In genomic region chr16:81429045-81429521, GRCh38 we compare ENCODE assay signal across 8 cellular contexts. TPM values are rescaled to one million over a fixed set of nuclear protein-coding genes. Genes with fewer than 3 reads are reported as not detected.
DNase-seq lines count a peak whose midpoint lies in the region; ATAC-seq lines count a peak whose summit lies in the region.

No MANE protein-coding gene starts in this region.

- peak overlapping the region in 5 of 6 donors; percentile 32 to 92 (median 70) for H3K27ac Mint-ChIP-seq in naive B cell

- H3K36me3 Mint-ChIP-seq in naive B cell = no peaks in the 10 kb centered on the region

- peaks cover 21 to 35% (median 27%) of the 10 kb centered on the region in 3 donors for H3K4me1 Mint-ChIP-seq in naive B cell

- DNase-seq in DMS53 (lab: John Stamatoyannopoulos, UW) (peak; percentile 19), DMS53 treated with DMSO at 0.1 percent for 48 hours (lab: John Stamatoyannopoulos, UW; ENCODE audit: unreplicated experiment) (no peak), NCI-H524 (lab: John Stamatoyannopoulos, UW) (peak; percentile 99), dermis blood vessel endothelial cell (peak; percentile 78), naive B cell (peak; percentile 38), DMS153 (lab: John Stamatoyannopoulos, UW) (no peak), GF-D8 (lab: John Stamatoyannopoulos, UW) (no peak)

- ATAC-seq in naive B cell (ENCODE audit: low read depth in 2 of 2) (peak; percentile 47 to 73), GM18909 (IDR thresholded peaks at IDR 0.05; ENCODE audit: poor library complexity, unreplicated experiment) (no peak)

- H3K4me3 Mint-ChIP-seq in naive B cell = peak overlapping the region in 1 of 8 donors; percentile 84

- H3K27me3 Mint-ChIP-seq in naive B cell = peaks cover 0 to 4% (median 0%) of the 10 kb centered on the region in 3 donors

- peaks cover 0 to 4% (median 0%) of the 10 kb centered on the region in 7 donors for H3K9me3 Mint-ChIP-seq in naive B cell

RNA-seq across cellular contexts. Expression of gene CMIP, which starts 15.5 kb away (rescaled TPM):
- total RNA-seq in dermis blood vessel endothelial cell = 39.0 and 64.7 TPM in 2 replicates
- polyA plus RNA-seq in naive B cell (ENCODE audit: low read depth in 6 of 6) = 1 to 10 TPM in 3 of 6 donors, under 1 TPM in 3; 0.61 to 2.5 (median 1.3) TPM

Comparison
In these comparisons a context has a peak if more than half of its experiments do, and no peak if none do; other contexts are left out.
1. DNase-seq: peak in DMS53 (single experiment), NCI-H524 (2 of 2), dermis blood vessel endothelial cell (single experiment) and naive B cell (single experiment); none in DMS53 treated with DMSO at 0.1 percent for 48 hours (single experiment), DMS153 (single experiment) and GF-D8 (single experiment).